ENCODE assay signal across 1 cellular context in the genomic region with DNA sequence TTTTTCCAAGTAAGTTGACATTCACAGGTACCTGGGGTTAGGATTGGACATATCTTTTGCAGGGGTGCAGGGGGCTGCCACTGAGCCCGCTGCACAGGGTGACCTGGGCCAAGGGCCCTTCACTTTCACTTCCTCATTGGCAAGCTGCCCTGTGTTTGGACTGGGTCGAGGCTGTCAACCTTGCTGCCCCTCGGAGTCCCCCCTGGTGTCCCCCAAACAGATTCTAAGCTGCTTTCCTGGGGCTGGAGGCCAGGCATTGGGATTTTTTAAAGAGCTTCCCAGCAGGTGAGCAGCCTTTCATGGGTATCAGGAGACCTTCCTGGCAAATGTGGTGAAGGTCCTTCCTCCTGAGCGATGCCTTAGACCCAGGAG.
TF ChIP-seq lines count a peak whose summit lies in the region.

No MANE protein-coding gene starts in this region.

TF ChIP-seq in GM12878, 131 proteins besides CTCF, POLR2A, EP300 and RAD21 (continued from another document and continues in another):
- TF ChIP-seq, protein P1, sequence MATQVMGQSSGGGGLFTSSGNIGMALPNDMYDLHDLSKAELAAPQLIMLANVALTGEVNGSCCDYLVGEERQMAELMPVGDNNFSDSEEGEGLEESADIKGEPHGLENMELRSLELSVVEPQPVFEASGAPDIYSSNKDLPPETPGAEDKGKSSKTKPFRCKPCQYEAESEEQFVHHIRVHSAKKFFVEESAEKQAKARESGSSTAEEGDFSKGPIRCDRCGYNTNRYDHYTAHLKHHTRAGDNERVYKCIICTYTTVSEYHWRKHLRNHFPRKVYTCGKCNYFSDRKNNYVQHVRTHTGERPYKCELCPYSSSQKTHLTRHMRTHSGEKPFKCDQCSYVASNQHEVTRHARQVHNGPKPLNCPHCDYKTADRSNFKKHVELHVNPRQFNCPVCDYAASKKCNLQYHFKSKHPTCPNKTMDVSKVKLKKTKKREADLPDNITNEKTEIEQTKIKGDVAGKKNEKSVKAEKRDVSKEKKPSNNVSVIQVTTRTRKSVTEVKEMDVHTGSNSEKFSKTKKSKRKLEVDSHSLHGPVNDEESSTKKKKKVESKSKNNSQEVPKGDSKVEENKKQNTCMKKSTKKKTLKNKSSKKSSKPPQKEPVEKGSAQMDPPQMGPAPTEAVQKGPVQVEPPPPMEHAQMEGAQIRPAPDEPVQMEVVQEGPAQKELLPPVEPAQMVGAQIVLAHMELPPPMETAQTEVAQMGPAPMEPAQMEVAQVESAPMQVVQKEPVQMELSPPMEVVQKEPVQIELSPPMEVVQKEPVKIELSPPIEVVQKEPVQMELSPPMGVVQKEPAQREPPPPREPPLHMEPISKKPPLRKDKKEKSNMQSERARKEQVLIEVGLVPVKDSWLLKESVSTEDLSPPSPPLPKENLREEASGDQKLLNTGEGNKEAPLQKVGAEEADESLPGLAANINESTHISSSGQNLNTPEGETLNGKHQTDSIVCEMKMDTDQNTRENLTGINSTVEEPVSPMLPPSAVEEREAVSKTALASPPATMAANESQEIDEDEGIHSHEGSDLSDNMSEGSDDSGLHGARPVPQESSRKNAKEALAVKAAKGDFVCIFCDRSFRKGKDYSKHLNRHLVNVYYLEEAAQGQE (IDR thresholded peaks at IDR 0.05; ENCODE audit: low read depth, low read length): no peak
- TF ChIP-seq, protein P2, sequence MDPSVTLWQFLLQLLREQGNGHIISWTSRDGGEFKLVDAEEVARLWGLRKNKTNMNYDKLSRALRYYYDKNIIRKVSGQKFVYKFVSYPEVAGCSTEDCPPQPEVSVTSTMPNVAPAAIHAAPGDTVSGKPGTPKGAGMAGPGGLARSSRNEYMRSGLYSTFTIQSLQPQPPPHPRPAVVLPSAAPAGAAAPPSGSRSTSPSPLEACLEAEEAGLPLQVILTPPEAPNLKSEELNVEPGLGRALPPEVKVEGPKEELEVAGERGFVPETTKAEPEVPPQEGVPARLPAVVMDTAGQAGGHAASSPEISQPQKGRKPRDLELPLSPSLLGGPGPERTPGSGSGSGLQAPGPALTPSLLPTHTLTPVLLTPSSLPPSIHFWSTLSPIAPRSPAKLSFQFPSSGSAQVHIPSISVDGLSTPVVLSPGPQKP (IDR thresholded peaks at IDR 0.05; ENCODE audit: low read depth, low read length): no peak
- TF ChIP-seq SP1 (IDR thresholded peaks at IDR 0.05; ENCODE audit: low read depth, low read length): no peak
- TF ChIP-seq, protein P3, sequence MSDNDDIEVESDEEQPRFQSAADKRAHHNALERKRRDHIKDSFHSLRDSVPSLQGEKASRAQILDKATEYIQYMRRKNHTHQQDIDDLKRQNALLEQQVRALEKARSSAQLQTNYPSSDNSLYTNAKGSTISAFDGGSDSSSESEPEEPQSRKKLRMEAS (IDR thresholded peaks at IDR 0.05; ENCODE audit: low read depth, low read length): no peak
- peak; percentile 15; the same call in 1 of the 2 replicates for TF ChIP-seq IRF4 (IDR thresholded peaks at IDR 0.05; ENCODE audit: low read depth, low read length)
- no peak for TF ChIP-seq YY1 (IDR thresholded peaks at IDR 0.05; ENCODE audit: low read depth, low read length)
- no peak for TF ChIP-seq SMAD1 (IDR thresholded peaks at IDR 0.05; ENCODE audit: low read depth, partially characterized antibody)
- TF ChIP-seq ZSCAN29 (IDR thresholded peaks at IDR 0.05): no peak
- TF ChIP-seq MYB (IDR thresholded peaks at IDR 0.05; ENCODE audit: borderline replicate concordance, low read depth, low read length): 0 out of 2 replicates have a peak, but pooled peaks have one; percentile 18
- TF ChIP-seq, protein P4, sequence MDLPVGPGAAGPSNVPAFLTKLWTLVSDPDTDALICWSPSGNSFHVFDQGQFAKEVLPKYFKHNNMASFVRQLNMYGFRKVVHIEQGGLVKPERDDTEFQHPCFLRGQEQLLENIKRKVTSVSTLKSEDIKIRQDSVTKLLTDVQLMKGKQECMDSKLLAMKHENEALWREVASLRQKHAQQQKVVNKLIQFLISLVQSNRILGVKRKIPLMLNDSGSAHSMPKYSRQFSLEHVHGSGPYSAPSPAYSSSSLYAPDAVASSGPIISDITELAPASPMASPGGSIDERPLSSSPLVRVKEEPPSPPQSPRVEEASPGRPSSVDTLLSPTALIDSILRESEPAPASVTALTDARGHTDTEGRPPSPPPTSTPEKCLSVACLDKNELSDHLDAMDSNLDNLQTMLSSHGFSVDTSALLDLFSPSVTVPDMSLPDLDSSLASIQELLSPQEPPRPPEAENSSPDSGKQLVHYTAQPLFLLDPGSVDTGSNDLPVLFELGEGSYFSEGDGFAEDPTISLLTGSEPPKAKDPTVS (IDR thresholded peaks at IDR 0.05; ENCODE audit: low read depth, low read length): no peak
- TF ChIP-seq PAX5 (IDR thresholded peaks at IDR 0.05; ENCODE audit: borderline replicate concordance, low read depth, low read length): no peak
- TF ChIP-seq, protein P5, sequence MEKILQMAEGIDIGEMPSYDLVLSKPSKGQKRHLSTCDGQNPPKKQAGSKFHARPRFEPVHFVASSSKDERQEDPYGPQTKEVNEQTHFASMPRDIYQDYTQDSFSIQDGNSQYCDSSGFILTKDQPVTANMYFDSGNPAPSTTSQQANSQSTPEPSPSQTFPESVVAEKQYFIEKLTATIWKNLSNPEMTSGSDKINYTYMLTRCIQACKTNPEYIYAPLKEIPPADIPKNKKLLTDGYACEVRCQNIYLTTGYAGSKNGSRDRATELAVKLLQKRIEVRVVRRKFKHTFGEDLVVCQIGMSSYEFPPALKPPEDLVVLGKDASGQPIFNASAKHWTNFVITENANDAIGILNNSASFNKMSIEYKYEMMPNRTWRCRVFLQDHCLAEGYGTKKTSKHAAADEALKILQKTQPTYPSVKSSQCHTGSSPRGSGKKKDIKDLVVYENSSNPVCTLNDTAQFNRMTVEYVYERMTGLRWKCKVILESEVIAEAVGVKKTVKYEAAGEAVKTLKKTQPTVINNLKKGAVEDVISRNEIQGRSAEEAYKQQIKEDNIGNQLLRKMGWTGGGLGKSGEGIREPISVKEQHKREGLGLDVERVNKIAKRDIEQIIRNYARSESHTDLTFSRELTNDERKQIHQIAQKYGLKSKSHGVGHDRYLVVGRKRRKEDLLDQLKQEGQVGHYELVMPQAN (conservative IDR thresholded peaks at IDR 0.05): no peak
- TF ChIP-seq, protein P6, sequence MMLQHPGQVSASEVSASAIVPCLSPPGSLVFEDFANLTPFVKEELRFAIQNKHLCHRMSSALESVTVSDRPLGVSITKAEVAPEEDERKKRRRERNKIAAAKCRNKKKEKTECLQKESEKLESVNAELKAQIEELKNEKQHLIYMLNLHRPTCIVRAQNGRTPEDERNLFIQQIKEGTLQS (IDR thresholded peaks at IDR 0.05; ENCODE audit: borderline replicate concordance, extremely low read depth, low read depth, low read length): no peak
- no peak for TF ChIP-seq IKZF2 (IDR thresholded peaks at IDR 0.05)
- no peak for TF ChIP-seq RCOR1 (conservative IDR thresholded peaks at IDR 0.05; ENCODE audit: low read depth, low read length)
- no peak for TF ChIP-seq LARP7 (IDR thresholded peaks at IDR 0.05)
- TF ChIP-seq STAT1 (conservative IDR thresholded peaks at IDR 0.05): no peak
- TF ChIP-seq ESRRA (IDR thresholded peaks at IDR 0.05; ENCODE audit: low read length): no peak
- TF ChIP-seq MTA3 (IDR thresholded peaks at IDR 0.05; ENCODE audit: borderline replicate concordance, low read length): no peak
- no peak for TF ChIP-seq TCF3 (IDR thresholded peaks at IDR 0.05; ENCODE audit: borderline replicate concordance, insufficient read depth, low read depth, low read length)
- TF ChIP-seq HDAC6 (IDR thresholded peaks at IDR 0.05; ENCODE audit: unreplicated experiment): no peak
- no peak for TF ChIP-seq EGR1 (IDR thresholded peaks at IDR 0.05; ENCODE audit: borderline replicate concordance in 1 of 2, low read depth in 2 of 2, low read length in 2 of 2)
- no peak for TF ChIP-seq NR2C2 (IDR thresholded peaks at IDR 0.05; ENCODE audit: borderline replicate concordance, control insufficient read depth, insufficient read length, low read depth)
- no peak for TF ChIP-seq KLF5 (IDR thresholded peaks at IDR 0.05; ENCODE audit: partially characterized antibody)
- TF ChIP-seq SREBF1 (IDR thresholded peaks at IDR 0.05; ENCODE audit: low read length): no peak
- TF ChIP-seq GABPA (IDR thresholded peaks at IDR 0.05; ENCODE audit: low read depth): no peak
- 0 out of 2 replicates have a peak, but pooled peaks have one; percentile 2 for TF ChIP-seq FOXM1 (IDR thresholded peaks at IDR 0.05; ENCODE audit: low read depth, low read length)
- no peak for TF ChIP-seq RB1 (IDR thresholded peaks at IDR 0.05; ENCODE audit: borderline replicate concordance)
- TF ChIP-seq SPI1 (IDR thresholded peaks at IDR 0.05; ENCODE audit: borderline replicate concordance, insufficient read depth, low read depth, low read length): peak; percentile 95
- no peak for TF ChIP-seq NFXL1 (IDR thresholded peaks at IDR 0.05; ENCODE audit: borderline replicate concordance)
- TF ChIP-seq BHLHE40 (IDR thresholded peaks at IDR 0.05; ENCODE audit: borderline replicate concordance in 1 of 2, low read depth in 2 of 2, low read length in 1 of 2): no peak
- TF ChIP-seq, protein P7, sequence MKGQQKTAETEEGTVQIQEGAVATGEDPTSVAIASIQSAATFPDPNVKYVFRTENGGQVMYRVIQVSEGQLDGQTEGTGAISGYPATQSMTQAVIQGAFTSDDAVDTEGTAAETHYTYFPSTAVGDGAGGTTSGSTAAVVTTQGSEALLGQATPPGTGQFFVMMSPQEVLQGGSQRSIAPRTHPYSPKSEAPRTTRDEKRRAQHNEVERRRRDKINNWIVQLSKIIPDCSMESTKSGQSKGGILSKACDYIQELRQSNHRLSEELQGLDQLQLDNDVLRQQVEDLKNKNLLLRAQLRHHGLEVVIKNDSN (IDR thresholded peaks at IDR 0.05; ENCODE audit: borderline replicate concordance, extremely low read length, insufficient read depth, low read depth, low read length): no peak
- no peak for TF ChIP-seq ZNF622 (IDR thresholded peaks at IDR 0.05)
- no peak for TF ChIP-seq NBN (IDR thresholded peaks at IDR 0.05)
- no peak for TF ChIP-seq KAT2A (conservative IDR thresholded peaks at IDR 0.05; ENCODE audit: control insufficient read depth, low read depth, low read length)
- TF ChIP-seq, protein P8, sequence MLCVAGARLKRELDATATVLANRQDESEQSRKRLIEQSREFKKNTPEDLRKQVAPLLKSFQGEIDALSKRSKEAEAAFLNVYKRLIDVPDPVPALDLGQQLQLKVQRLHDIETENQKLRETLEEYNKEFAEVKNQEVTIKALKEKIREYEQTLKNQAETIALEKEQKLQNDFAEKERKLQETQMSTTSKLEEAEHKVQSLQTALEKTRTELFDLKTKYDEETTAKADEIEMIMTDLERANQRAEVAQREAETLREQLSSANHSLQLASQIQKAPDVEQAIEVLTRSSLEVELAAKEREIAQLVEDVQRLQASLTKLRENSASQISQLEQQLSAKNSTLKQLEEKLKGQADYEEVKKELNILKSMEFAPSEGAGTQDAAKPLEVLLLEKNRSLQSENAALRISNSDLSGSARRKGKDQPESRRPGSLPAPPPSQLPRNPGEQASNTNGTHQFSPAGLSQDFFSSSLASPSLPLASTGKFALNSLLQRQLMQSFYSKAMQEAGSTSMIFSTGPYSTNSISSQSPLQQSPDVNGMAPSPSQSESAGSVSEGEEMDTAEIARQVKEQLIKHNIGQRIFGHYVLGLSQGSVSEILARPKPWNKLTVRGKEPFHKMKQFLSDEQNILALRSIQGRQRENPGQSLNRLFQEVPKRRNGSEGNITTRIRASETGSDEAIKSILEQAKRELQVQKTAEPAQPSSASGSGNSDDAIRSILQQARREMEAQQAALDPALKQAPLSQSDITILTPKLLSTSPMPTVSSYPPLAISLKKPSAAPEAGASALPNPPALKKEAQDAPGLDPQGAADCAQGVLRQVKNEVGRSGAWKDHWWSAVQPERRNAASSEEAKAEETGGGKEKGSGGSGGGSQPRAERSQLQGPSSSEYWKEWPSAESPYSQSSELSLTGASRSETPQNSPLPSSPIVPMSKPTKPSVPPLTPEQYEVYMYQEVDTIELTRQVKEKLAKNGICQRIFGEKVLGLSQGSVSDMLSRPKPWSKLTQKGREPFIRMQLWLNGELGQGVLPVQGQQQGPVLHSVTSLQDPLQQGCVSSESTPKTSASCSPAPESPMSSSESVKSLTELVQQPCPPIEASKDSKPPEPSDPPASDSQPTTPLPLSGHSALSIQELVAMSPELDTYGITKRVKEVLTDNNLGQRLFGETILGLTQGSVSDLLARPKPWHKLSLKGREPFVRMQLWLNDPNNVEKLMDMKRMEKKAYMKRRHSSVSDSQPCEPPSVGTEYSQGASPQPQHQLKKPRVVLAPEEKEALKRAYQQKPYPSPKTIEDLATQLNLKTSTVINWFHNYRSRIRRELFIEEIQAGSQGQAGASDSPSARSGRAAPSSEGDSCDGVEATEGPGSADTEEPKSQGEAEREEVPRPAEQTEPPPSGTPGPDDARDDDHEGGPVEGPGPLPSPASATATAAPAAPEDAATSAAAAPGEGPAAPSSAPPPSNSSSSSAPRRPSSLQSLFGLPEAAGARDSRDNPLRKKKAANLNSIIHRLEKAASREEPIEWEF (IDR thresholded peaks at IDR 0.05; ENCODE audit: insufficient replicate concordance, low read depth, low read length): no peak
- no peak for TF ChIP-seq SUZ12 (IDR thresholded peaks at IDR 0.05; ENCODE audit: unreplicated experiment)
- no peak for TF ChIP-seq CREB1 (IDR thresholded peaks at IDR 0.05; ENCODE audit: low read depth)
- TF ChIP-seq SRF (IDR thresholded peaks at IDR 0.05; ENCODE audit: low read depth in 2 of 2, low read length in 2 of 2): no peak
- TF ChIP-seq CBFB (IDR thresholded peaks at IDR 0.05; ENCODE audit: low read depth): no peak
- no peak for TF ChIP-seq CHD2 (IDR thresholded peaks at IDR 0.05; ENCODE audit: borderline replicate concordance, low read depth, low read length)
- TF ChIP-seq ETV6 (conservative IDR thresholded peaks at IDR 0.05 in 1 of 2, IDR thresholded peaks at IDR 0.05 in 1 of 2; ENCODE audit: borderline replicate concordance in 1 of 2, low read depth in 1 of 2): no peak
- TF ChIP-seq EED (IDR thresholded peaks at IDR 0.05; ENCODE audit: low read depth): no peak
- TF ChIP-seq DPF2 (IDR thresholded peaks at IDR 0.05): peak; percentile 38; the same call in 1 of the 2 replicates
- no peak for TF ChIP-seq NFYA (IDR thresholded peaks at IDR 0.05; ENCODE audit: borderline replicate concordance, low read depth, low read length)
- peak; percentile 44 for TF ChIP-seq CREM (IDR thresholded peaks at IDR 0.05; ENCODE audit: low read depth)
- TF ChIP-seq, protein P9, sequence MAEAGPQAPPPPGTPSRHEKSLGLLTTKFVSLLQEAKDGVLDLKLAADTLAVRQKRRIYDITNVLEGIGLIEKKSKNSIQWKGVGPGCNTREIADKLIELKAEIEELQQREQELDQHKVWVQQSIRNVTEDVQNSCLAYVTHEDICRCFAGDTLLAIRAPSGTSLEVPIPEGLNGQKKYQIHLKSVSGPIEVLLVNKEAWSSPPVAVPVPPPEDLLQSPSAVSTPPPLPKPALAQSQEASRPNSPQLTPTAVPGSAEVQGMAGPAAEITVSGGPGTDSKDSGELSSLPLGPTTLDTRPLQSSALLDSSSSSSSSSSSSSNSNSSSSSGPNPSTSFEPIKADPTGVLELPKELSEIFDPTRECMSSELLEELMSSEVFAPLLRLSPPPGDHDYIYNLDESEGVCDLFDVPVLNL (IDR thresholded peaks at IDR 0.05; ENCODE audit: low read depth, low read length): no peak
- no peak for TF ChIP-seq PAX8 (IDR thresholded peaks at IDR 0.05)
- no peak for TF ChIP-seq RBBP5 (conservative IDR thresholded peaks at IDR 0.05)
